In the genomic region with DNA sequence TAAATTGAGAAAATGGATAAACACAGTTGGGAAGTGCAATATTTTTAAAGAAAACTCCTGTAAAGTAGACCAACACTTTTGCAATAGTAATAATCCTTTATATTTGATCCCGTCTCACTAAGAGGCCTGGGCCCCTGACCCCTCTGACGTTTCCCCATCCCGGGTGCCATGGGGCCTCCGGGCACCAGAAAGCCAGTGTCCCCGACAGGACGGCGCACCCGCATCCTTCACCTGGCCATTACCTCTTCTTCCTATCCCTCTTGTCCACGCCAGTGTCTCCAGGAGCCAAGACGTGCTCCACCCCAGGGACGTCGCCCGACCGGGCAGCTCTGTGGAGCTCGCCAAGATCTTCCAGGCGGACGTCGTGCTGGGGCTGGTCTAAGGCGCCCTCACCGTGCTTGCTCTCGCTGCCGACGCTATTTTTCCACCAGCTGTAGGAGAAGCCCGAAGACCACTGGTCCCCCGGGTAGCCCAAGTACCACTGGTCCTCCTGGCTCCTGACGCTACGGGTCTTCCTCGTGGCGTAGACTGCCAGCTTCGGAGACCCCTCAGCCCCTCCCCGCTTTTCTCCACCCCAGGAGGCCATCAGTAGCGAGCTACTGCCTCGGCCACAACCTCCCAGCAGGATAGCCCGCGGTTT, we compare ENCODE assay signal across 9 cellular contexts. TPM values are rescaled to one million over a fixed set of nuclear protein-coding genes. Genes with fewer than 3 reads are reported as not detected.
A peak's percentile ranks its signal among the peaks of the same experiment; 100 is the strongest.
DNase-seq lines count a peak whose midpoint lies in the region; ATAC-seq and TF ChIP-seq lines count a peak whose summit lies in the region.
"Not testable (repeated sequence)": the region's sequence is repeated elsewhere in the genome, so short reads cannot be mapped to it uniquely, and the experiment has no call there.
"Had no signal": no experiment of that assay in that cellular context is flagged by ENCODE, and none has a peak within 500 bp of the region (broad histone marks: within the 10 kb centered on the region; RNA-seq: fewer than 3 reads in every experiment).

No MANE protein-coding gene starts in this region.

- not testable (repeated sequence) for TF ChIP-seq EP300 in transverse colon (IDR thresholded peaks at IDR 0.05; ENCODE audit: low read depth)

- not testable (repeated sequence) for H3F3A ChIP-seq in PC-9 (ENCODE audit: insufficient read depth, low read depth)

- H3K4me1 Mint-ChIP-seq in activated T-helper 2 cell treated with anti-CD3 and anti-CD28 coated beads, Interferon-gamma antibody, Interleukin-2, Interleukin-4, amounts not matched to agents 10 μg/mL and 5 μg/mL and 100 μg/mL, durations not matched to agents 14 hours and 24 hours and 36 hours (ENCODE audit: low read depth): not testable (repeated sequence)
- peaks cover 12% of the 10 kb centered on the region in 2 donors for H3K4me1 Mint-ChIP-seq in effector memory CD8-positive, alpha-beta T cell (ENCODE audit: low read depth in 2 of 2)

- peak overlapping the region; percentile 66 for H3K4me2 ChIP-seq in PC-9

- intact Hi-C loops in PC-9 (cut with micrococcal nuclease; ENCODE audit: unreplicated experiment); activated T-helper 2 cell treated with anti-CD3 and anti-CD28 coated beads, Interferon-gamma antibody, Interleukin-2, Interleukin-4, amounts not matched to agents 10 μg/mL and 5 μg/mL and 100 μg/mL, durations not matched to agents 14 hours and 24 hours and 36 hours (cut with micrococcal nuclease); transverse colon (cut with DNase I; ENCODE audit: low total_unique reads): not testable (repeated sequence)

- H3K9me3 Mint-ChIP-seq in activated T-helper 2 cell treated with anti-CD3 and anti-CD28 coated beads, Interferon-gamma antibody, Interleukin-2, Interleukin-4, amounts not matched to agents 10 μg/mL and 5 μg/mL and 100 μg/mL, durations not matched to agents 14 hours and 24 hours and 36 hours; effector memory CD8-positive, alpha-beta T cell: not testable (repeated sequence)

- not testable (repeated sequence) for H3K9me3 ChIP-seq in HEK293 (ENCODE audit: control insufficient read depth, insufficient read depth, low read depth, low read length); PC-9 (ENCODE audit: insufficient read depth, low read depth); transverse colon

- H4K20me1 ChIP-seq in PC-9 (ENCODE audit: insufficient read depth): not testable (repeated sequence)

- not testable (repeated sequence) for H3K9me2 ChIP-seq in PC-9 (ENCODE audit: insufficient read depth)

- H3K27me3 Mint-ChIP-seq in activated T-helper 2 cell treated with anti-CD3 and anti-CD28 coated beads, Interferon-gamma antibody, Interleukin-2, Interleukin-4, amounts not matched to agents 10 μg/mL and 5 μg/mL and 100 μg/mL, durations not matched to agents 14 hours and 24 hours and 36 hours (ENCODE audit: low read depth); effector memory CD8-positive, alpha-beta T cell: not testable (repeated sequence)

- peak; percentile 33 for ATAC-seq in effector memory CD8-positive, alpha-beta T cell (replicated peaks)

- POLR2A ChIA-PET in HEK293 (lab: Yijun Ruan, JAX): interaction anchor here (0.6 to 0.7 kb wide), 4 partner anchors 53 to 250 kb away, joined by 3 to 5 read pairs (median 4); no protein-coding TSS in a partner anchor
- POLR2A ChIA-PET in PC-9 (lab: Charles Lee; ENCODE audit: unreplicated experiment): not testable (repeated sequence)

- H3K27me3 ChIP-seq in PC-9 (ENCODE audit: insufficient read depth, low read depth); layer of hippocampus (ENCODE audit: control insufficient read depth, insufficient read depth, low read length); transverse colon: not testable (repeated sequence)

- in situ Hi-C loops in transverse colon (cut with MboI; ENCODE audit: low pct_ligation_motif_present in 1 of 4, low pct_unique_long_range_greater_than_20kb in 1 of 4, low sequenced_read_pairs in 3 of 4): not testable (repeated sequence)

- TSS peak; percentile 89 for BruUV-seq in PC-9 (replicated peaks; lab: Mats Ljungman, UMichigan)

- H3K4me1 ChIP-seq in HEK293 (ENCODE audit: control insufficient read depth, insufficient read depth, low read length); PC-9 (replicated peaks; ENCODE audit: insufficient read depth); transverse colon: not testable (repeated sequence)

- peak; percentile 32 for DNase-seq in DMS 273 (lab: John Stamatoyannopoulos, UW; ENCODE audit: unreplicated experiment)
- DNase-seq in PC-9: peak in 1 of 2 experiments; percentile 31
- not testable (repeated sequence) for DNase-seq in activated T-helper 2 cell treated with anti-CD3 and anti-CD28 coated beads, Interferon-gamma antibody, Interleukin-2, Interleukin-4, amounts not matched to agents 10 μg/mL and 5 μg/mL and 100 μg/mL, durations not matched to agents 14 hours and 24 hours and 36 hours (ENCODE audit: low spot score); effector memory CD8-positive, alpha-beta T cell; retinal pigment epithelial cell (ENCODE audit: low read depth); transverse colon

- H3K27ac Mint-ChIP-seq in activated T-helper 2 cell treated with anti-CD3 and anti-CD28 coated beads, Interferon-gamma antibody, Interleukin-2, Interleukin-4, amounts not matched to agents 10 μg/mL and 5 μg/mL and 100 μg/mL, durations not matched to agents 14 hours and 24 hours and 36 hours: peak overlapping the region; percentile 82
- peak overlapping the region; percentile 94 for H3K27ac Mint-ChIP-seq in effector memory CD8-positive, alpha-beta T cell

- peak overlapping the region; percentile 71 for H2AFZ ChIP-seq in PC-9

- 40 to 57% methylated on average over 1 to 17 of the region's 35 CpGs for WGBS in transverse colon (ENCODE audit: low coverage in 1 of 2), 2 donors

- H3K36me3 ChIP-seq in HEK293 (ENCODE audit: control insufficient read depth in 2 of 2, insufficient read depth in 1 of 2, low read length in 2 of 2); PC-9 (ENCODE audit: low read depth); transverse colon: not testable (repeated sequence)

- peak overlapping the region; percentile 64; the same call in 1 of the 2 replicates for H3K27ac ChIP-seq in HEK293 (ENCODE audit: extremely low read depth, low read depth, low read length)
- H3K27ac ChIP-seq in PC-9: not testable (repeated sequence)
- peak overlapping the region; percentile 30 for H3K27ac ChIP-seq in layer of hippocampus (ENCODE audit: low read depth, low read length)
- peak overlapping the region in 3 of 4 donors; percentile 34 to 81 (median 66) for H3K27ac ChIP-seq in transverse colon

- TF ChIP-seq POLR2A in transverse colon (IDR thresholded peaks at IDR 0.05): not testable (repeated sequence)

- not testable (repeated sequence) for TF ChIP-seq CTCF in HEK293 (tag by site-specific recombination; IDR thresholded peaks at IDR 0.05); PC-9 (conservative IDR thresholded peaks at IDR 0.05); retinal pigment epithelial cell (conservative IDR thresholded peaks at IDR 0.05; ENCODE audit: low read depth, low read length); transverse colon (IDR thresholded peaks at IDR 0.05)

- CTCF ChIA-PET in HEK293 (lab: Yijun Ruan, JAX): interaction anchor here (0.6 to 2.8 kb wide), 15 partner anchors 58 to 399 kb away, joined by 3 to 17 read pairs (median 4); no protein-coding TSS in a partner anchor
- CTCF ChIA-PET in PC-9 (lab: Charles Lee): interaction anchor here (0.7 to 0.8 kb wide), 4 partner anchors 73 to 490 kb away, joined by 3 to 4 read pairs (median 3); no protein-coding TSS in a partner anchor

- H3K79me2 ChIP-seq in PC-9 (ENCODE audit: low read depth): not testable (repeated sequence)

- H3K36me3 Mint-ChIP-seq in activated T-helper 2 cell treated with anti-CD3 and anti-CD28 coated beads, Interferon-gamma antibody, Interleukin-2, Interleukin-4, amounts not matched to agents 10 μg/mL and 5 μg/mL and 100 μg/mL, durations not matched to agents 14 hours and 24 hours and 36 hours (ENCODE audit: low read depth): not testable (repeated sequence)
- H3K36me3 Mint-ChIP-seq in effector memory CD8-positive, alpha-beta T cell (ENCODE audit: insufficient read depth): peaks cover 14% of the 10 kb centered on the region

- peak overlapping the region; percentile 50 for H3K4me3 ChIP-seq in HEK293 (ENCODE audit: low read depth, low read length)
- peak overlapping the region; percentile 54; the same call in 1 of the 2 replicates for H3K4me3 ChIP-seq in PC-9
- peak overlapping the region; percentile 42 for H3K4me3 ChIP-seq in retinal pigment epithelial cell (ENCODE audit: low read length)
- H3K4me3 ChIP-seq in transverse colon: peak overlapping the region in 3 of 4 donors; percentile 18 to 53 (median 24)

- peak overlapping the region; percentile 84 for H3K4me3 Mint-ChIP-seq in activated T-helper 2 cell treated with anti-CD3 and anti-CD28 coated beads, Interferon-gamma antibody, Interleukin-2, Interleukin-4, amounts not matched to agents 10 μg/mL and 5 μg/mL and 100 μg/mL, durations not matched to agents 14 hours and 24 hours and 36 hours (ENCODE audit: low read depth)
- H3K4me3 Mint-ChIP-seq in effector memory CD8-positive, alpha-beta T cell: peak overlapping the region; percentile 78 to 82

TF ChIP-seq in HEK293, 187 proteins besides CTCF, POLR2A, EP300 and RAD21:
- peak; percentile 91 for TF ChIP-seq ZNF677 (tag by site-specific recombination; IDR thresholded peaks at IDR 0.05)
- TF ChIP-seq ZBTB20 (tag by site-specific recombination; IDR thresholded peaks at IDR 0.05): peak; percentile 32; the same call in 1 of the 2 replicates
TF ChIP-seq in HEK293: peak in this region for 2; not testable (repeated sequence) for 185.

RNA-seq across cellular contexts. Expression of a gene that starts 19.2 kb away (rescaled TPM):
- total RNA-seq in PC-9 (2021) (not detected in 2 replicates), transverse colon (not detected)
- total RNA-seq in activated T-helper 2 cell treated with anti-CD3 and anti-CD28 coated beads, Interferon-gamma antibody, Interleukin-2, Interleukin-4, amounts not matched to agents 10 μg/mL and 5 μg/mL and 100 μg/mL, durations not matched to agents 14 hours and 24 hours and 36 hours: not detected in 2 replicates
- total RNA-seq: NCI-H460 had no signal

RNA-seq across cellular contexts. Expression of a gene that starts 57.1 kb away (rescaled TPM):
- total RNA-seq in PC-9 (2021) (6.2 and 8.3 TPM in 2 replicates), transverse colon (10 to 100 TPM in 2 of 4 donors, 1 to 10 TPM in 2; 3.1 to 36.7 (median 12.4) TPM)
- 5.7 and 6.3 TPM in 2 replicates for total RNA-seq in activated T-helper 2 cell treated with anti-CD3 and anti-CD28 coated beads, Interferon-gamma antibody, Interleukin-2, Interleukin-4, amounts not matched to agents 10 μg/mL and 5 μg/mL and 100 μg/mL, durations not matched to agents 14 hours and 24 hours and 36 hours
